In the genomic region with DNA sequence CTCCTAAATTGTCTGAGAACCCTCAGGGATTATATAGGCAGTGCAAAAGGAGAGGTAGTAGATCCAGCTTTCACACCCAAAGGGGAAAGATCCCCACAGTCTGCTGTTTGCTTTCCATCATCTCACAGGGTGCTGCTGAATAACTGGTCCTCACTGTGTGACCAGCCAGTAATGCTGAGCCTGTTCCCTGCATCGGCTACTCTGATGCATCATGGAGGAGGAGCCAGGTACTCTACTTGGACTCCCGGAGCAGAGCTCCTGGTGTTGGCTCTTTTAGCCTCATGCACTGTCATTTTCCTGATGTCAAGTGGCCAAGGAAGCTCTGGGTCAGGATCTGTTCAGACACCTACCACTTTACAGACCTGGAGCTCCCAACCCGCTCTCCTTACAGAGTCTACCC, we compare ENCODE assay signal across 17 cellular contexts.
DNase-seq lines count a peak whose midpoint lies in the region; ATAC-seq and TF ChIP-seq lines count a peak whose summit lies in the region.
"Had no signal": no experiment of that assay in that cellular context is flagged by ENCODE, and none has a peak within 500 bp of the region (broad histone marks: within the 10 kb centered on the region; RNA-seq: fewer than 3 reads in every experiment).

No MANE protein-coding gene starts in this region.

- no peaks in the 10 kb centered on the region for H3K27me3 ChIP-seq in right cardiac atrium (ENCODE audit: control insufficient read depth, insufficient read depth)
- H3K27me3 ChIP-seq in right atrium auricular region = no peaks in the 10 kb centered on the region
- no peaks in the 10 kb centered on the region for H3K27me3 ChIP-seq in upper lobe of right lung
- H3K27me3 ChIP-seq: colonic mucosa had no signal

- ATAC-seq in right cardiac atrium (peak; percentile 9 to 39), upper lobe of right lung (peak; percentile 46), GM18868 (IDR thresholded peaks at IDR 0.05; ENCODE audit: unreplicated experiment) (no peak), GM19035 (IDR thresholded peaks at IDR 0.05; ENCODE audit: unreplicated experiment) (no peak)
- ATAC-seq: activated CD8-positive, alpha-beta T cell treated with anti-CD3 and anti-CD28 coated beads for 36 hours had no signal

- 70% methylated on average over 3 of the region's 3 CpGs for WGBS in right cardiac atrium

- H3K27ac Mint-ChIP-seq in activated naive CD8-positive, alpha-beta T cell = peak overlapping the region; percentile 93

- no peak overlapping the region for H3K4me3 ChIP-seq in right cardiac atrium (ENCODE audit: low read length)
- H3K4me3 ChIP-seq in right atrium auricular region = no peak overlapping the region
- no peak overlapping the region for H3K4me3 ChIP-seq in upper lobe of right lung
- H3K4me3 ChIP-seq: colonic mucosa, lung had no signal

- TF ChIP-seq CTCF in right atrium auricular region (IDR thresholded peaks at IDR 0.05) (no peak), upper lobe of right lung (IDR thresholded peaks at IDR 0.05) (no peak)

- H3K9me3 ChIP-seq in right cardiac atrium (ENCODE audit: control insufficient read depth, low read length) (no peaks in the 10 kb centered on the region), right atrium auricular region (no peaks in the 10 kb centered on the region), upper lobe of right lung (no peaks in the 10 kb centered on the region)
- H3K9me3 ChIP-seq: colonic mucosa had no signal

- H3K27ac ChIP-seq in right cardiac atrium (ENCODE audit: low read length) (no peak overlapping the region), right atrium auricular region (no peak overlapping the region), upper lobe of right lung (no peak overlapping the region)
- H3K27ac ChIP-seq: colonic mucosa had no signal

- no peaks in the 10 kb centered on the region for H3K36me3 ChIP-seq in right atrium auricular region
- peaks cover 4% of the 10 kb centered on the region for H3K36me3 ChIP-seq in upper lobe of right lung
- H3K36me3 ChIP-seq: colonic mucosa had no signal

- peaks cover 4% of the 10 kb centered on the region for H3K36me3 Mint-ChIP-seq in activated naive CD8-positive, alpha-beta T cell

- H3K9me3 Mint-ChIP-seq in activated naive CD8-positive, alpha-beta T cell (ENCODE audit: low read depth) = no peaks in the 10 kb centered on the region
- H3K9me3 Mint-ChIP-seq: activated CD8-positive, alpha-beta T cell treated with anti-CD3 and anti-CD28 coated beads for 36 hours; activated T-helper 1 cell treated with anti-CD3 and anti-CD28 coated beads, Interleukin-12 subunit alpha, Interleukin-12 subunit beta, Interleukin-2, Interleukin-4 antibody, amounts not matched to agents 30 ng/mL and 10 ng/mL and 1 ng/mL, durations not matched to agents 14 hours and 24 hours and 36 hours had no signal

- intact Hi-C loops in right cardiac atrium (cut with DNase I) (loop anchor here in 2 of 4 donors (2.0 to 5.0 kb wide), 2 partner anchors 129 to 132 kb away; a partner anchor contains a TSS), upper lobe of right lung (cut with DNase I) (loop anchor here (10.0 kb wide), 1 partner anchor 132 kb away; a partner anchor contains a TSS)

- DNase-seq in right cardiac atrium = no peak
- no peak for DNase-seq in right atrium auricular region (ENCODE audit: low spot score)
- peak; percentile 39 for DNase-seq in kidney tubule cell (ENCODE audit: low spot score)
- no peak for DNase-seq in upper lobe of right lung
- DNase-seq in NOMO-1 treated with DMSO at 0.1 percent for 48 hours (lab: John Stamatoyannopoulos, UW; ENCODE audit: unreplicated experiment) = no peak
- DNase-seq: activated CD8-positive, alpha-beta T cell treated with anti-CD3 and anti-CD28 coated beads for 36 hours; amniotic stem cell; colonic mucosa; IMR-90; MV-4-11; NCI-H2029; NCI-H748 treated with DMSO at 0.1 percent for 48 hours had no signal

- H3K4me1 ChIP-seq in right cardiac atrium (ENCODE audit: control insufficient read depth, insufficient read depth, low read length) (peaks cover 8% of the 10 kb centered on the region), right atrium auricular region (peaks cover 0 to 31% of the 10 kb centered on the region in 2 donors), upper lobe of right lung (peaks cover 13% of the 10 kb centered on the region)

- H3K4me1 Mint-ChIP-seq in activated naive CD8-positive, alpha-beta T cell (ENCODE audit: low read depth) = peaks cover 28% of the 10 kb centered on the region

- no peak overlapping the region for H3K4me3 Mint-ChIP-seq in activated naive CD8-positive, alpha-beta T cell
- H3K4me3 Mint-ChIP-seq: activated CD8-positive, alpha-beta T cell treated with anti-CD3 and anti-CD28 coated beads for 36 hours; activated T-helper 1 cell treated with anti-CD3 and anti-CD28 coated beads, Interleukin-12 subunit alpha, Interleukin-12 subunit beta, Interleukin-2, Interleukin-4 antibody, amounts not matched to agents 30 ng/mL and 10 ng/mL and 1 ng/mL, durations not matched to agents 14 hours and 24 hours and 36 hours had no signal

- H3K27me3 Mint-ChIP-seq in activated naive CD8-positive, alpha-beta T cell = no peaks in the 10 kb centered on the region
- H3K27me3 Mint-ChIP-seq: activated CD8-positive, alpha-beta T cell treated with anti-CD3 and anti-CD28 coated beads for 36 hours had no signal

Comparison
In these comparisons a context has a peak if more than half of its experiments do, and no peak if none do; other contexts are left out.
1. ATAC-seq: peak in right cardiac atrium (2 of 2) and upper lobe of right lung (single experiment); none in GM18868 (single experiment) and GM19035 (single experiment).